20 cellular contexts compared by ENCODE assay signal in the genomic region with DNA sequence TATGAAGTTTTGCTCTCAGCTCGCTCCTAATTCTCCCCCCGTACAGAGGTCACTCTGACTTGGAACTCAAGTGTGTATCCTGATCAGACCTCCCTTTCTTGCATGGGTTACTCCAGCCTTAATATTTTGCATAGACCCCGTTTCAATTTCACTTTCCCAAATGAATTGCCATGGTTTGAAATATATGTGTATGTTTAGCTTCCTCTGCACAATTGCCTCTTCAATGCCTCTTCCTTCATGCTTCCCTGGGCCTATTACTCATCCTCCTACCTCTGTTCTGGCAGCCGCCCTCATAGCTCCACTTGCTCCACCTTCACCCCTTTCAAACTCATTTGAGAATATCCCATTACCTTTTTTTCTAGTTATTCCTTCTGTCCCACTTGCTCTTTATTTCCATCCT.
DNase-seq lines count a peak whose midpoint lies in the region; ATAC-seq and TF ChIP-seq lines count a peak whose summit lies in the region.
"Had no signal": no experiment of that assay in that cellular context is flagged by ENCODE, and none has a peak within 500 bp of the region (broad histone marks: within the 10 kb centered on the region; RNA-seq: fewer than 3 reads in every experiment).

No MANE protein-coding gene starts in this region.

- H3K27me3 Mint-ChIP-seq in mesothelial cell of epicardium (ENCODE audit: low read depth): peaks cover 17% of the 10 kb centered on the region

- no peak overlapping the region for H3K4me3 Mint-ChIP-seq in mesothelial cell of epicardium
- H3K4me3 Mint-ChIP-seq: activated CD4-positive, alpha-beta T cell treated with anti-CD3 and anti-CD28 coated beads for 36 hours; CD4-positive, alpha-beta T cell had no signal

- no peaks in the 10 kb centered on the region for H3K36me3 Mint-ChIP-seq in mesothelial cell of epicardium

- TF ChIP-seq CTCF in mesothelial cell of epicardium (IDR thresholded peaks at IDR 0.05; ENCODE audit: unreplicated experiment): no peak

- no peaks in the 10 kb centered on the region for H3K4me1 Mint-ChIP-seq in mesothelial cell of epicardium
- H3K4me1 Mint-ChIP-seq: activated CD4-positive, alpha-beta T cell treated with anti-CD3 and anti-CD28 coated beads for 36 hours had no signal

- no peak overlapping the region for H3K27ac Mint-ChIP-seq in mesothelial cell of epicardium
- H3K27ac Mint-ChIP-seq: activated CD4-positive, alpha-beta T cell treated with anti-CD3 and anti-CD28 coated beads for 36 hours; CD4-positive, alpha-beta T cell had no signal

- H3K9me3 Mint-ChIP-seq in mesothelial cell of epicardium: peaks cover 3% of the 10 kb centered on the region

- peak; percentile 47 for DNase-seq in kidney glomerular epithelial cell (lab: John Stamatoyannopoulos, UW)
- no peak for DNase-seq in mesothelial cell of epicardium (ENCODE audit: low spot score in 2 of 2, unreplicated experiment in 2 of 2)
- DNase-seq in activated CD8-positive, alpha-beta memory T cell treated with anti-CD3 and anti-CD28 coated beads, Interleukin-2, amount 50 U/mL, for 4 hours: no peak
- DNase-seq: activated CD4-positive, alpha-beta T cell treated with anti-CD3 and anti-CD28 coated beads for 36 hours; activated gamma-delta T cell; amniotic stem cell; CD4-positive, alpha-beta T cell; central memory CD4-positive, alpha-beta T cell; DMS153; HCEC 1CT; IMR-90; NCI-H1417 treated with DMSO at 0.1 percent for 48 hours; retina; Right ventricle myocardium superior; substantia nigra had no signal

- ATAC-seq in GM19025 (IDR thresholded peaks at IDR 0.05; ENCODE audit: low read depth, unreplicated experiment) (peak; percentile 42), HG02759 (IDR thresholded peaks at IDR 0.05; ENCODE audit: unreplicated experiment) (peak; percentile 69), HG03354 (IDR thresholded peaks at IDR 0.05; ENCODE audit: poor library complexity, severe bottlenecking, unreplicated experiment) (peak; percentile 55), GM19467 (IDR thresholded peaks at IDR 0.05; ENCODE audit: unreplicated experiment) (no peak), GM18873 (IDR thresholded peaks at IDR 0.05; ENCODE audit: low FRiP score, unreplicated experiment) (no peak)
- ATAC-seq: activated CD4-positive, alpha-beta T cell treated with anti-CD3 and anti-CD28 coated beads for 36 hours had no signal

Comparison
In these comparisons a context has a peak if more than half of its experiments do, and no peak if none do; other contexts are left out.
1. ATAC-seq: peak in GM19025 (single experiment), HG02759 (single experiment) and HG03354 (single experiment); none in GM19467 (single experiment) and GM18873 (single experiment).